In genomic region chr6:37175332-37176267, GRCh38 we compare ENCODE assay signal across 13 cellular contexts. TPM values are rescaled to one million over a fixed set of nuclear protein-coding genes. Genes with fewer than 3 reads are reported as not detected.
DNase-seq lines count a peak whose midpoint lies in the region; ATAC-seq and TF ChIP-seq lines count a peak whose summit lies in the region.
"Had no signal": no experiment of that assay in that cellular context is flagged by ENCODE, and none has a peak within 500 bp of the region (broad histone marks: within the 10 kb centered on the region; RNA-seq: fewer than 3 reads in every experiment).

No MANE protein-coding gene starts in this region.

- H3K27ac ChIP-seq in VCaP (peak overlapping the region; percentile 92; the same call in 1 of the 2 replicates), uterus (peak overlapping the region in 1 of 2 donors; percentile 91)
- H3K27ac ChIP-seq: body of pancreas, testis had no signal

- no peaks in the 10 kb centered on the region for H3K27me3 Mint-ChIP-seq in naive B cell

- H3K9me3 ChIP-seq in uterus, result no peaks in the 10 kb centered on the region
- H3K9me3 ChIP-seq: body of pancreas, gastrocnemius medialis, testis had no signal

- no peak overlapping the region for H3K4me3 ChIP-seq in uterus
- H3K4me3 ChIP-seq: body of pancreas, gastrocnemius medialis, testis had no signal

- peak overlapping the region; percentile 47 to 97 (median 90) for H3K27ac Mint-ChIP-seq in naive B cell

- H3K9me3 Mint-ChIP-seq in naive B cell, result no peaks in the 10 kb centered on the region

- H3K4me1 ChIP-seq in uterus, result no peaks in the 10 kb centered on the region

- TF ChIP-seq CTCF in VCaP (conservative IDR thresholded peaks at IDR 0.05) (no peak), uterus (IDR thresholded peaks at IDR 0.05) (no peak)

- peaks cover 52 to 76% (median 68%) of the 10 kb centered on the region in 3 donors for H3K4me1 Mint-ChIP-seq in naive B cell

- ATAC-seq in GM18511 (IDR thresholded peaks at IDR 0.05; ENCODE audit: unreplicated experiment) (peak; percentile 61), HG02981 (IDR thresholded peaks at IDR 0.05; ENCODE audit: unreplicated experiment) (peak; percentile 47), naive B cell (ENCODE audit: low read depth in 2 of 2) (peak; percentile 68 to 70)
- ATAC-seq: body of pancreas, gastrocnemius medialis had no signal

- DNase-seq in naive B cell (peak; percentile 75), medulla oblongata (ENCODE audit: extremely low spot score) (no peak), KG1 (lab: John Stamatoyannopoulos, UW) (no peak), uterus (no peak)
- DNase-seq: body of pancreas; gastrocnemius medialis; GF-D8; NCI-H446 treated with DMSO at 0.1 percent for 48 hours; stimulated activated CD4-positive, alpha-beta T cell treated with anti-CD3 and anti-CD28 coated beads, Interleukin-12 subunit alpha, Interleukin-12 subunit beta, amount 100 ng/mL, for 4 hours; testis had no signal

- H3K36me3 ChIP-seq in uterus, result no peaks in the 10 kb centered on the region

- no peak for TF ChIP-seq POLR2A in uterus (IDR thresholded peaks at IDR 0.05)

- H3K27me3 ChIP-seq in uterus, result no peaks in the 10 kb centered on the region
- H3K27me3 ChIP-seq: body of pancreas, gastrocnemius medialis, testis had no signal

- H3K4me3 Mint-ChIP-seq in naive B cell, result peak overlapping the region; percentile 36 to 90 (median 78)

- intact Hi-C loops in uterus (cut with DNase I; ENCODE audit: low total_unique reads), result loop anchor here (10.0 kb wide), 1 partner anchor 151 kb away; no protein-coding TSS in a partner anchor

- H3K36me3 Mint-ChIP-seq in naive B cell, result peaks cover 10 to 22% of the 10 kb centered on the region in 2 donors

RNA-seq across cellular contexts. Expression of gene PIM1, which starts 5.6 kb away (rescaled TPM):
- polyA plus RNA-seq in naive B cell (ENCODE audit: low read depth in 6 of 6), result 10 to 100 TPM; 15.0 to 46.3 (median 24.3) TPM
- total RNA-seq in uterus, result 10 to 100 TPM in 3 of 4 donors, 1 to 10 TPM in 1; 2.0 to 44.5 (median 28.8) TPM
